8 cellular contexts compared by ENCODE assay signal in genomic region chr6:52664185-52664990, GRCh38. TPM values are rescaled to one million over a fixed set of nuclear protein-coding genes. Genes with fewer than 3 reads are reported as not detected.
DNase-seq lines count a peak whose midpoint lies in the region; ATAC-seq lines count a peak whose summit lies in the region.

No MANE protein-coding gene starts in this region.

- H3K27me3 ChIP-seq in HUES48 (ENCODE audit: control insufficient read depth, insufficient read depth, low read length), result peaks cover 11% of the 10 kb centered on the region
- H3K27me3 ChIP-seq in NT2/D1 (ENCODE audit: insufficient read depth, insufficient read length), result peaks cover 12% of the 10 kb centered on the region

- H3K9me3 ChIP-seq in HUES48 (ENCODE audit: control insufficient read depth, insufficient read depth, low read length) (no peaks in the 10 kb centered on the region), NT2/D1 (ENCODE audit: insufficient read depth, low read length) (no peaks in the 10 kb centered on the region)

- H3K4me1 ChIP-seq in HUES48 (ENCODE audit: control insufficient read depth, insufficient read depth, low read length) (peaks cover 15% of the 10 kb centered on the region), NT2/D1 (ENCODE audit: insufficient read depth, insufficient read length) (no peaks in the 10 kb centered on the region)

- H3K9ac ChIP-seq in HUES48 (ENCODE audit: low read depth, low read length) (peak overlapping the region; percentile 50), NT2/D1 (ENCODE audit: insufficient read length, low read depth) (peak overlapping the region; percentile 66)

- H3K27ac ChIP-seq in HUES48 (ENCODE audit: low read depth, low read length), result peak overlapping the region; percentile 21

- ATAC-seq in GM21526 (IDR thresholded peaks at IDR 0.05; ENCODE audit: low FRiP score, unreplicated experiment) (peak; percentile 89), esophagus mucosa (peak; percentile 98)

- H3K4me3 ChIP-seq in HUES48 (ENCODE audit: low read depth, low read length), result peak overlapping the region; percentile 76
- H3K4me3 ChIP-seq in NT2/D1 (ENCODE audit: insufficient read length, low read depth), result peak overlapping the region; percentile 53

- peak; percentile 95 for DNase-seq in DMS153 (lab: John Stamatoyannopoulos, UW)
- peak; percentile 86 for DNase-seq in NT2/D1 (ENCODE audit: low read depth, low spot score)
- peak; percentile 23 for DNase-seq in activated T-cell treated with anti-CD3 and anti-CD28 coated beads for 4 hours
- peak; percentile 90 for DNase-seq in mucosa of gallbladder (ENCODE audit: low spot score)
- peak; percentile 23 for DNase-seq in stimulated activated CD8-positive, alpha-beta memory T cell treated with anti-CD3 and anti-CD28 coated beads, Interleukin-7, amount 100 ng/mL, for 4 hours (ENCODE audit: low read depth in 2 of 2)

- peaks cover 12% of the 10 kb centered on the region for H3K36me3 ChIP-seq in HUES48 (ENCODE audit: control insufficient read depth, insufficient read depth, low read length)
- no peaks in the 10 kb centered on the region for H3K36me3 ChIP-seq in NT2/D1 (ENCODE audit: insufficient read depth, insufficient read length, low read length)

RNA-seq across cellular contexts. Expression of gene TMEM14A, which starts 6.5 kb away (rescaled TPM):
- total RNA-seq in esophagus mucosa (40.6 TPM), mucosa of gallbladder (35.2 TPM)

Comparison
In these comparisons a context has a peak if more than half of its experiments do, and no peak if none do; other contexts are left out.
1. Peak in every context shown above with its lines: DNase-seq, ATAC-seq, H3K4me3 ChIP-seq and H3K27ac ChIP-seq.
2. DNase-seq: peak in every context shown above with its lines; median percentile 95 in DMS153; 90 in mucosa of gallbladder; 86 in NT2/D1; 23 in activated T-cell treated with anti-CD3 and anti-CD28 coated beads for 4 hours; 23 in stimulated activated CD8-positive, alpha-beta memory T cell treated with anti-CD3 and anti-CD28 coated beads, Interleukin-7, amount 100 ng/mL, for 4 hours.